Comparison of ENCODE assay signal across 14 cellular contexts in the genomic region with DNA sequence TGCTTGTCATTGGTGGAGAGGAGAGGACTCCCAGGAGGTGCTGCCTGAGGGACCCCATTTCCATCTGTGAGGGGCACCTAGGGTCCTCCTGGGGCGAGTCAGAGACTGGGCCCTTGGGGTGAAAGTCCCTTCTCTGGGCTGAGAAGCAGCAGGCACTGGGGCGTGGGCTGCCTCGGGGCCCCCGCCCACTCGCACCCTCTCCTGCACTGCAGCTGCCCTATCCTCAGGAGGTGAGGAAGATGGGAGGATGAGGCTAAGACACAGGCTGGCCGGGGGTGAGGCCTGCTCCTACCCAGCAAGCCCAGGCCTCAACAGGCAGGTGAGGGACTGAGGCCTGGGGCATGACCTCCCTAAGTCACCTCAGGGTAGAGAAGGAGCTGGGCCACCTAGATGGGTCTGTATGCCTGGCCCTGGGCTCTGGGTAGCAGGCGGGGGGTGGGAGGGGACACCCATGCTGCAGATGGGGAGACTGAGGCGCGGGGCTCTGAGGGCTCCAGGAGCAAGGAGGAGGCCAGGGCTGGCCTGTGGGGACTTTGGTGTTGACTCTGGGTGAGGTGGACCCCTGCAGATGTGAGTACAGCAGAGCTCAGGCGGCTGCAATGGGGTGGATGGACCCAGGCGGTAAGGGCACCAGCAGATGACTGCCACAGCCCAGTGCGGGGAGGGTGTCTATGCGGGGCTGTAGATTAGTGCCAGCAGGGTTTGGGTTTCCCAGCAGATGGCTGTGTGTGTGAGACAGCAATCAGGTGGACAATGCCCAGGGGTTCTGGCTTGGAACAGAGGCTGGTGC. TPM values are rescaled to one million over a fixed set of nuclear protein-coding genes. Genes with fewer than 3 reads are reported as not detected.
"Had no signal": no experiment of that assay in that cellular context is flagged by ENCODE, and none has a peak within 500 bp of the region (broad histone marks: within the 10 kb centered on the region; RNA-seq: fewer than 3 reads in every experiment).

No MANE protein-coding gene starts in this region.

- H3K9me3 Mint-ChIP-seq: activated B cell treated with CpG ODN at 0.5 μM for 24 hours; activated T-cell treated with anti-CD3 and anti-CD28 coated beads, Interleukin-2, amount 50 U/mL, for 24 hours had no signal

- H3K9me3 ChIP-seq: ascending aorta, esophagus muscularis mucosa, lower lobe of right lung, ovary, tibial artery, vagina had no signal

- H3K27me3 ChIP-seq: ascending aorta, esophagus muscularis mucosa, ovary, vagina had no signal

- H3K36me3 ChIP-seq: ascending aorta, esophagus muscularis mucosa, lower lobe of right lung, ovary, tibial artery, vagina had no signal

- ATAC-seq: left cardiac atrium, lower lobe of right lung had no signal

- H3K27ac ChIP-seq: ascending aorta, esophagus muscularis mucosa, lower lobe of right lung, ovary, tibial artery, vagina had no signal

- H3K27ac Mint-ChIP-seq: activated B cell treated with CpG ODN at 0.5 μM for 24 hours; activated CD4-positive, alpha-beta T cell treated with anti-CD3 and anti-CD28 coated beads, Interleukin-2, amount 10 ng/mL, durations not matched to agents 7 days and 5 days; T-helper 1 cell treated with Interleukin-12 subunit alpha and Interleukin-12 subunit beta and Interleukin-4 antibody, amounts not matched to agents 30 μg/mL and 1 μg/mL, for 36 hours had no signal

- H3K4me3 Mint-ChIP-seq: activated B cell treated with CpG ODN at 0.5 μM for 24 hours; activated CD4-positive, alpha-beta T cell treated with anti-CD3 and anti-CD28 coated beads, Interleukin-2, amount 10 ng/mL, durations not matched to agents 7 days and 5 days; activated T-cell treated with anti-CD3 and anti-CD28 coated beads, Interleukin-2, amount 50 U/mL, for 24 hours; T-helper 1 cell treated with Interleukin-12 subunit alpha and Interleukin-12 subunit beta and Interleukin-4 antibody, amounts not matched to agents 30 μg/mL and 1 μg/mL, for 36 hours had no signal

- H3K4me3 ChIP-seq: ascending aorta, esophagus muscularis mucosa, lower lobe of right lung, ovary, tibial artery, vagina had no signal

- DNase-seq: activated B cell treated with CpG ODN at 0.5 μM for 24 hours; activated CD4-positive, alpha-beta T cell treated with anti-CD3 and anti-CD28 coated beads, Interleukin-2, amount 10 ng/mL, durations not matched to agents 7 days and 5 days; activated gamma-delta T cell treated with Interleukin-2 at 50 U/mL for 16 hours; activated T-cell treated with anti-CD3 and anti-CD28 coated beads, Interleukin-2, amount 50 U/mL, for 24 hours; left cardiac atrium; lower lobe of right lung; midbrain; stimulated activated CD4-positive, alpha-beta T cell treated with anti-CD3 and anti-CD28 coated beads, Interleukin-4, amount 100 ng/mL, for 1 hour; tibial artery had no signal

RNA-seq across cellular contexts. Expression of a gene that starts 35.9 kb away (rescaled TPM):
- total RNA-seq: ascending aorta had no signal
